ENCODE assay signal across 10 cellular contexts in genomic region chr13:23348270-23349126, GRCh38.
DNase-seq lines count a peak whose midpoint lies in the region; ATAC-seq and TF ChIP-seq lines count a peak whose summit lies in the region.
"Had no signal": no experiment of that assay in that cellular context is flagged by ENCODE, and none has a peak within 500 bp of the region (broad histone marks: within the 10 kb centered on the region; RNA-seq: fewer than 3 reads in every experiment).

No MANE protein-coding gene starts in this region.

- H3K4me1 ChIP-seq in HUES6 (ENCODE audit: control insufficient read depth, insufficient read depth, low read length) (no peaks in the 10 kb centered on the region), adipocyte (ENCODE audit: control insufficient read depth, insufficient read depth, low read length) (peaks cover 26% of the 10 kb centered on the region), gastroesophageal sphincter (peaks cover 4 to 94% (median 31%) of the 10 kb centered on the region in 3 donors)

- TF ChIP-seq CTCF in gastroesophageal sphincter (IDR thresholded peaks at IDR 0.05), result peak in 2 of 4 experiments; percentile 35 to 43

- whole genome bisulfite sequencing in gastroesophageal sphincter (ENCODE audit: low coverage in 1 of 2), 2 donors, result 46 to 61% methylated on average over 4 of the region's 4 CpGs

- DNase-seq in adipocyte (ENCODE audit: low read depth), result peak; percentile 44
- peak; percentile 30 for DNase-seq in renal cortical epithelial cell (ENCODE audit: low read depth)
- DNase-seq in NCI-H1048 (lab: John Stamatoyannopoulos, UW), result no peak
- DNase-seq in KG1 (lab: John Stamatoyannopoulos, UW), result no peak
- DNase-seq: activated CD4-positive, alpha-beta memory T cell treated with anti-CD3 and anti-CD28 coated beads, Interleukin-2, amount 10 ng/mL, durations not matched to agents 7 days and 5 days; activated effector memory CD4-positive, alpha-beta T cell treated with anti-CD3 and anti-CD28 coated beads, Interleukin-2, amount 50 U/mL, for 16 hours had no signal

- no peak for TF ChIP-seq POLR2A in gastroesophageal sphincter (IDR thresholded peaks at IDR 0.05)

- H3K27ac ChIP-seq in HUES6 (ENCODE audit: low read depth, low read length), result peak overlapping the region; percentile 26; the same call in 1 of the 2 replicates
- peak overlapping the region; percentile 65 to 91 (median 78) for H3K27ac ChIP-seq in gastroesophageal sphincter

- ATAC-seq in gastroesophageal sphincter (peak; percentile 68), HG03135 (IDR thresholded peaks at IDR 0.05; ENCODE audit: unreplicated experiment) (no peak)

- H3K9me3 ChIP-seq in HUES6 (ENCODE audit: control insufficient read depth, insufficient read depth, low read depth, low read length) (peaks cover 4% of the 10 kb centered on the region; the same call in 1 of the 2 replicates), adipocyte (ENCODE audit: control insufficient read depth, low read length) (no peaks in the 10 kb centered on the region), gastroesophageal sphincter (no peaks in the 10 kb centered on the region)
- H3K9me3 ChIP-seq: thoracic aorta had no signal

- H3K9ac ChIP-seq in HUES6 (ENCODE audit: low read length), result no peak overlapping the region
- H3K9ac ChIP-seq in adipocyte (ENCODE audit: low read length), result peak overlapping the region; percentile 10

- no peak overlapping the region for H3K4me3 ChIP-seq in HUES6 (ENCODE audit: low read depth, low read length)
- H3K4me3 ChIP-seq in adipocyte (ENCODE audit: low read length), result peak overlapping the region; percentile 18
- H3K4me3 ChIP-seq in gastroesophageal sphincter, result no peak overlapping the region
- H3K4me3 ChIP-seq: thoracic aorta had no signal

- peaks cover 65% of the 10 kb centered on the region for H3K36me3 ChIP-seq in HUES6 (ENCODE audit: control insufficient read depth, insufficient read depth, low read length)
- H3K36me3 ChIP-seq in adipocyte (ENCODE audit: control insufficient read depth, insufficient read depth, low read length, severe bottlenecking), result peaks cover 14% of the 10 kb centered on the region
- peaks cover 0 to 22% of the 10 kb centered on the region in 2 donors for H3K36me3 ChIP-seq in gastroesophageal sphincter

- H3K27me3 ChIP-seq in HUES6 (ENCODE audit: control insufficient read depth, insufficient read depth, low read length) (no peaks in the 10 kb centered on the region), adipocyte (replicated peaks; ENCODE audit: control insufficient read depth, insufficient read depth, low read length) (no peaks in the 10 kb centered on the region), gastroesophageal sphincter (no peaks in the 10 kb centered on the region)

- peak; percentile 23 for TF ChIP-seq EP300 in gastroesophageal sphincter (IDR thresholded peaks at IDR 0.05)

Comparison
In these comparisons a context has a peak if more than half of its experiments do, and no peak if none do; other contexts are left out.
1. DNase-seq: peak in adipocyte (single experiment) and renal cortical epithelial cell (single experiment); none in NCI-H1048 (single experiment) and KG1 (single experiment).